8 cellular contexts compared by ENCODE assay signal in genomic region chr1:31617218-31617916, GRCh38. TPM values are rescaled to one million over a fixed set of nuclear protein-coding genes. Genes with fewer than 3 reads are reported as not detected.
A peak's percentile ranks its signal among the peaks of the same experiment; 100 is the strongest.
DNase-seq lines count a peak whose midpoint lies in the region; ATAC-seq and TF ChIP-seq lines count a peak whose summit lies in the region.

TSS of gene HCRTR1 (plus strand) at chr1:31617689. CDS start at chr1:31619193, 1,504 bp downstream.

- DNase-seq in activated naive CD8-positive, alpha-beta T cell treated with anti-CD3 and anti-CD28 coated beads for 36 hours, result no peak
- DNase-seq in spleen (no peak), EL (no peak), NAMALWA (ENCODE audit: low spot score) (no peak)

- no peak for TF ChIP-seq POLR2A in spleen (IDR thresholded peaks at IDR 0.05)

- H3K27me3 ChIP-seq in spleen (replicated peaks in 1 of 7), result peaks cover 0 to 37% (median 20%) of the 10 kb centered on the region in 7 donors

- H3K9me3 Mint-ChIP-seq in activated naive CD8-positive, alpha-beta T cell treated with anti-CD3 and anti-CD28 coated beads for 36 hours, result no peaks in the 10 kb centered on the region

- H3K9me3 ChIP-seq in iPS-18c (ENCODE audit: control insufficient read depth, insufficient read depth, low read length), result no peaks in the 10 kb centered on the region
- H3K9me3 ChIP-seq in spleen, result no peaks in the 10 kb centered on the region

- peak within 1 kb of the TSS; percentile 75 for H3K4me3 ChIP-seq in iPS-18c (ENCODE audit: insufficient read depth, low read depth, low read length)
- peak within 1 kb of the TSS; percentile 12 to 69 (median 46) for H3K4me3 ChIP-seq in spleen

- peaks cover 33% of the 10 kb centered on the region for H3K27me3 Mint-ChIP-seq in activated naive CD8-positive, alpha-beta T cell treated with anti-CD3 and anti-CD28 coated beads for 36 hours

- H3K4me3 Mint-ChIP-seq in activated naive CD8-positive, alpha-beta T cell treated with anti-CD3 and anti-CD28 coated beads for 36 hours, result peak within 1 kb of the TSS; percentile 62

- no peaks in the 10 kb centered on the region for H3K36me3 Mint-ChIP-seq in activated naive CD8-positive, alpha-beta T cell treated with anti-CD3 and anti-CD28 coated beads for 36 hours

- peaks cover 2% of the 10 kb centered on the region for H3K4me1 Mint-ChIP-seq in activated naive CD8-positive, alpha-beta T cell treated with anti-CD3 and anti-CD28 coated beads for 36 hours

- H3K4me1 ChIP-seq in spleen, result peaks cover 5 to 25% (median 16%) of the 10 kb centered on the region in 6 donors

- no peak within 1 kb of the TSS for H3K27ac Mint-ChIP-seq in activated naive CD8-positive, alpha-beta T cell treated with anti-CD3 and anti-CD28 coated beads for 36 hours

- 9 to 20% (median 18%) methylated on average over 26 to 48 of the region's 48 CpGs for WGBS in spleen, 5 donors

- no peak within 1 kb of the TSS for H3K27ac ChIP-seq in spleen

- intact Hi-C loops in spleen (cut with DNase I; ENCODE audit: low total_unique reads), result no loop called here

- ATAC-seq in HG03354 (IDR thresholded peaks at IDR 0.05; ENCODE audit: poor library complexity, severe bottlenecking, unreplicated experiment) (peak; percentile 21), HG03442 (IDR thresholded peaks at IDR 0.05; ENCODE audit: unreplicated experiment) (no peak), HG03571 (IDR thresholded peaks at IDR 0.05; ENCODE audit: unreplicated experiment) (no peak)

- H3K36me3 ChIP-seq in spleen, result no peaks in the 10 kb centered on the region

- TF ChIP-seq CTCF in spleen (IDR thresholded peaks at IDR 0.05 in 8 of 11, conservative IDR thresholded peaks at IDR 0.05 in 3 of 11), result no peak

RNA-seq across cellular contexts. Expression of gene HCRTR1, which starts in this region (rescaled TPM):
- total RNA-seq in activated naive CD8-positive, alpha-beta T cell treated with anti-CD3 and anti-CD28 coated beads for 36 hours, result not detected
- not detected for total RNA-seq in spleen
- under 1 TPM in 1 of 3 donors, not detected in 2; 0.06 TPM for polyA plus RNA-seq in spleen
